ENCODE assay signal across 17 cellular contexts in genomic region chr14:61120576-61120975, GRCh38.
A peak's percentile ranks its signal among the peaks of the same experiment; 100 is the strongest.
DNase-seq lines count a peak whose midpoint lies in the region; ATAC-seq and TF ChIP-seq lines count a peak whose summit lies in the region.
"Had no signal": no experiment of that assay in that cellular context is flagged by ENCODE, and none has a peak within 500 bp of the region (broad histone marks: within the 10 kb centered on the region; RNA-seq: fewer than 3 reads in every experiment).

No MANE protein-coding gene starts in this region.

- H2AFZ ChIP-seq in OCI-LY3 (ENCODE audit: low read depth, low read length), result peak overlapping the region; percentile 33; the same call in 1 of the 2 replicates

- peak overlapping the region in 2 of 10 experiments; percentile 3 to 6; a peak in 2 of 20 replicates for H3K4me3 ChIP-seq in BLaER1 treated with 17β-estradiol and CSF1 and Interleukin-3, amounts not matched to agents 10 nM and 100 nM
- H3K4me3 ChIP-seq in GM12865 (ENCODE audit: low read depth, low read length) (0 out of 2 replicates have a peak overlapping the region, but pooled peaks have one; percentile 9), OCI-LY3 (ENCODE audit: low read length) (peak overlapping the region; percentile 45)
- H3K4me3 ChIP-seq: gastroesophageal sphincter, K562, testis had no signal

- no peaks in the 10 kb centered on the region for H3K27me3 Mint-ChIP-seq in memory B cell

- peak; percentile 42 for ATAC-seq in memory B cell (ENCODE audit: low read depth)
- ATAC-seq in HG03520 (IDR thresholded peaks at IDR 0.05; ENCODE audit: unreplicated experiment), result no peak
- no peak for ATAC-seq in HG03196 (IDR thresholded peaks at IDR 0.05; ENCODE audit: unreplicated experiment)
- ATAC-seq: gastroesophageal sphincter, K562, right cardiac atrium had no signal

- H3K36me3 Mint-ChIP-seq in memory B cell, result peaks cover 6% of the 10 kb centered on the region
- H3K36me3 Mint-ChIP-seq: CD8-positive, alpha-beta memory T cell had no signal

- peaks cover 24 to 74% (median 40%) of the 10 kb centered on the region in 11 experiments for H3K9me3 ChIP-seq in BLaER1 treated with 17β-estradiol and CSF1 and Interleukin-3, amounts not matched to agents 10 nM and 100 nM (replicated peaks in 1 of 11)
- no peaks in the 10 kb centered on the region for H3K9me3 ChIP-seq in OCI-LY3 (ENCODE audit: insufficient read depth, low read length)
- H3K9me3 ChIP-seq: gastroesophageal sphincter, testis had no signal

- peak; percentile 50 for DNase-seq in GM12865 (ENCODE audit: low read depth)
- DNase-seq in memory B cell (ENCODE audit: low spot score in 2 of 2), result no peak
- no peak for DNase-seq in AG08396 (ENCODE audit: low spot score)
- DNase-seq: activated CD4-positive, CD25-positive, alpha-beta regulatory T cell; aorta; CD8-positive, alpha-beta memory T cell; EL; NCI-H1417 treated with DMSO at 0.1 percent for 48 hours; right cardiac atrium; stimulated activated CD4-positive, alpha-beta T cell treated with anti-CD3 and anti-CD28 coated beads, Interleukin-1b, Interleukin-23, amount 100 ng/mL, for 48 hours; testis had no signal

- H3K27ac Mint-ChIP-seq in memory B cell, result peak overlapping the region; percentile 32

- H3K27ac ChIP-seq in BLaER1 treated with 17β-estradiol and CSF1 and Interleukin-3, amounts not matched to agents 10 nM and 100 nM, result peak overlapping the region in 6 of 11 experiments; percentile 44 to 78 (median 67); a peak in 11 of 22 replicates
- peak overlapping the region; percentile 59 for H3K27ac ChIP-seq in OCI-LY3 (ENCODE audit: low read length)
- H3K27ac ChIP-seq: gastroesophageal sphincter, testis had no signal

- H3K36me3 ChIP-seq in BLaER1 treated with 17β-estradiol and CSF1 and Interleukin-3, amounts not matched to agents 10 nM and 100 nM, result peaks cover 0 to 5% (median 0%) of the 10 kb centered on the region in 11 experiments; a peak in 1 of 22 replicates
- H3K36me3 ChIP-seq in OCI-LY3 (replicated peaks; ENCODE audit: low read depth, low read length), result peaks cover 5% of the 10 kb centered on the region
- H3K36me3 ChIP-seq: gastroesophageal sphincter had no signal

- TF ChIP-seq CTCF in GM12865 (IDR thresholded peaks at IDR 0.05; ENCODE audit: insufficient read depth, low read depth, low read length, missing control alignments), result no peak
- no peak for TF ChIP-seq CTCF in OCI-LY3 (IDR thresholded peaks at IDR 0.05; ENCODE audit: low read depth, low read length)

- peak overlapping the region; percentile 53 for H3K4me3 Mint-ChIP-seq in memory B cell

- H3K4me2 ChIP-seq in BLaER1 treated with 17β-estradiol and CSF1 and Interleukin-3, amounts not matched to agents 10 nM and 100 nM, result peak overlapping the region in 4 of 11 experiments; percentile 11 to 37 (median 20); a peak in 4 of 22 replicates
- H3K4me2 ChIP-seq in OCI-LY3 (ENCODE audit: low read length), result peak overlapping the region; percentile 67

- no peaks in the 10 kb centered on the region for H3K27me3 ChIP-seq in BLaER1 treated with 17β-estradiol and CSF1 and Interleukin-3, amounts not matched to agents 10 nM and 100 nM
- no peaks in the 10 kb centered on the region for H3K27me3 ChIP-seq in OCI-LY3 (ENCODE audit: low read depth, low read length)
- H3K27me3 ChIP-seq: gastroesophageal sphincter, testis had no signal

- H3K79me2 ChIP-seq in OCI-LY3 (ENCODE audit: low read length), result no peaks in the 10 kb centered on the region

- H3K4me1 ChIP-seq in BLaER1 treated with 17β-estradiol and CSF1 and Interleukin-3, amounts not matched to agents 10 nM and 100 nM, result peaks cover 0 to 32% (median 4%) of the 10 kb centered on the region in 10 experiments; a peak in 10 of 20 replicates
- H3K4me1 ChIP-seq in OCI-LY3 (ENCODE audit: low read length), result peaks cover 24% of the 10 kb centered on the region

- H3K4me1 Mint-ChIP-seq in memory B cell, result peaks cover 14% of the 10 kb centered on the region

- peak overlapping the region in 3 of 11 experiments; percentile 23 to 48 (median 29); a peak in 4 of 22 replicates for H3K9ac ChIP-seq in BLaER1 treated with 17β-estradiol and CSF1 and Interleukin-3, amounts not matched to agents 10 nM and 100 nM
- peak overlapping the region; percentile 25; the same call in 1 of the 2 replicates for H3K9ac ChIP-seq in OCI-LY3 (ENCODE audit: low read length)

- H3K9me3 Mint-ChIP-seq in memory B cell, result peaks cover 3% of the 10 kb centered on the region

- H4K20me1 ChIP-seq in BLaER1 treated with 17β-estradiol and CSF1 and Interleukin-3, amounts not matched to agents 10 nM and 100 nM, result no peaks in the 10 kb centered on the region
- H4K20me1 ChIP-seq in OCI-LY3 (ENCODE audit: insufficient read depth, low read length), result no peaks in the 10 kb centered on the region
